ENCODE assay signal across 8 cellular contexts in the genomic region with DNA sequence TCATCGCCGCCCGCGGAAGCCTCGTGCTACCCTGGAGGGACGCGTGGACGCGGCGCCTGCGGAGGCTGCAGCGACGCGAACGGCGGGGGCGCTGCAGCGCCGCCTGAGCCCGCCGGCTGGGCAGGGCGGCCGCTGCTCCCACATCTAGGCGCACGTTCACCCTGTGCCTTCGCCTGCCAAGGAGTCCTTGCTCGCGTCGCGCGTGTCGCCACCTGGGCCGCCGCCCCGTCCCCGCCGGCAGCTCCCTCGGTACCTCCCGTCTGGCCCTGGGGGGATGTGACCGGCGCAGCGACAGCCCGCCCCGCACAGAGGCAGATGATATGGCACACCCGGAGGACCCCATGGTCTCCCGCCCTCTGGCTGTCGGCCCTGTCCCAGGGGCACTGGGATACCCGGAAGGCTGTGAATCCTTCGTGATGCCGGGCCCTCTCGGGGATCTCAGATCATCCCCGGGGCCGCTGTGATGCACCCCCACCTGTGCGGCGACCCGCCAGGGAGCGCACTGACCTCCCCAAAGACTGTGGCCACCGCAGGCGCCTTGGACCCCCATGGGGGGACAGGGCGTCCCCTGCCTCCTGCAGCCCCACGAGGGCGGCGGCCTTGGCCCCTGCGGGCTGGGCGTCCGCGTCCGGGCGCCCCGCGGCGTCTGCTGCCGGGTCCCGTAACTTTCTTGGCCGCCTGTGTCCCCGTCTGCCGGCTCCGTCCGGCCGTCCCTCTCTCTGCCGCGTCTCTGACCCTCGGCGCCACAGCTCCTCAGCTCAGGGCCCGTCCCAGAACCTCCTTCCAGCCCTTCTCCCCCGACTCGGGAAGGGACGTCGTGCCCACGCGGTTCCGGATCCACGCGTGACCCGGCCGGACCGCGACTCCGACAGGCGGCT. TPM values are rescaled to one million over a fixed set of nuclear protein-coding genes. Genes with fewer than 3 reads are reported as not detected.
DNase-seq lines count a peak whose midpoint lies in the region; ATAC-seq, FAIRE-seq and TF ChIP-seq lines count a peak whose summit lies in the region.

No MANE protein-coding gene starts in this region.

- WGBS in SK-N-SH (ENCODE audit: low lambda C conversion rate): under 1% methylated on average over 26 of the region's 100 CpGs
- WGBS in adipose tissue, 3 donors: 0 to 1% (median 0%) methylated on average over 74 to 100 of the region's 100 CpGs
- WGBS in right cardiac atrium: under 1% methylated on average over 100 of the region's 100 CpGs

- H3F3A ChIP-seq in SK-N-SH (replicated peaks; ENCODE audit: insufficient read depth): peaks cover 13% of the 10 kb centered on the region

- H4K20me1 ChIP-seq in SK-N-SH (ENCODE audit: insufficient read depth): no peaks in the 10 kb centered on the region

- peaks cover 0 to 62% of the 10 kb centered on the region in 2 experiments; a peak in 3 of 4 replicates for H3K4me1 ChIP-seq in SK-N-SH (ENCODE audit: control insufficient read depth in 1 of 2, insufficient read depth in 2 of 2, low read depth in 1 of 2, low read length in 1 of 2)
- H3K4me1 ChIP-seq in right cardiac atrium (ENCODE audit: control insufficient read depth, insufficient read depth, low read length): peaks cover 2% of the 10 kb centered on the region
- no peaks in the 10 kb centered on the region for H3K4me1 ChIP-seq in rectal smooth muscle tissue (ENCODE audit: control insufficient read depth, insufficient read depth, low read length)

- intact Hi-C loops in right cardiac atrium (cut with DNase I): loop anchor here in 1 of 4 donors (1.0 kb wide), 1 partner anchor 14 kb away; a partner anchor contains a TSS

- peak overlapping the region; percentile 82 for H2AFZ ChIP-seq in SK-N-SH (ENCODE audit: low read depth)

- H3K27ac ChIP-seq in SK-N-SH (ENCODE audit: low read depth in 2 of 2, low read length in 1 of 2): peak overlapping the region; percentile 38 to 89; a peak in 3 of 4 replicates
- peak overlapping the region; percentile 11 for H3K27ac ChIP-seq in adipose tissue (ENCODE audit: low read depth, low read length)
- peak overlapping the region; percentile 53 for H3K27ac ChIP-seq in right cardiac atrium (ENCODE audit: low read length)
- peak overlapping the region; percentile 70 for H3K27ac ChIP-seq in rectal smooth muscle tissue (ENCODE audit: low read depth, low read length)

- H3K79me2 ChIP-seq in SK-N-SH (ENCODE audit: insufficient read depth): peaks cover 18% of the 10 kb centered on the region

- H3K9ac ChIP-seq in SK-N-SH (peak overlapping the region; percentile 65), rectal smooth muscle tissue (ENCODE audit: low read length) (no peak overlapping the region)

- no peak for TF ChIP-seq EP300 in SK-N-SH (IDR thresholded peaks at IDR 0.05; ENCODE audit: borderline replicate concordance in 1 of 2, low read depth in 1 of 2, low read length in 1 of 2)

- peak; percentile 34 for TF ChIP-seq CTCF in SK-N-SH (IDR thresholded peaks at IDR 0.05)

- POLR2A ChIA-PET in SK-N-SH (lab: Yijun Ruan, JAX): interaction anchor here (0.6 to 1.4 kb wide), 4 partner anchors 9 to 452 kb away, joined by 4 to 6 read pairs (median 5); no protein-coding TSS in a partner anchor

- DNase-seq in GM12891 (ENCODE audit: insufficient read length, low spot score) (peak; percentile 72), SK-N-SH (peak; percentile 79), right cardiac atrium (peak; percentile 65 to 85 (median 84)), COLO829 (ENCODE audit: low spot score) (no peak)

- H3K9me3 ChIP-seq in SK-N-SH (no peaks in the 10 kb centered on the region), right cardiac atrium (ENCODE audit: control insufficient read depth, low read length) (no peaks in the 10 kb centered on the region)

- H3K4me2 ChIP-seq in SK-N-SH: peak overlapping the region; percentile 100

- peak overlapping the region; percentile 79 to 89 for H3K4me3 ChIP-seq in SK-N-SH (ENCODE audit: low read depth in 2 of 2, low read length in 1 of 2)
- H3K4me3 ChIP-seq in right cardiac atrium (ENCODE audit: low read length): peak overlapping the region; percentile 88
- H3K4me3 ChIP-seq in rectal smooth muscle tissue (ENCODE audit: low read length): peak overlapping the region; percentile 84

- TF ChIP-seq POLR2A in GM12891 (IDR thresholded peaks at IDR 0.05; ENCODE audit: low read depth, low read length): no peak

- FAIRE-seq in GM12891 (lab: Jason Lieb, UNC): peak; percentile 95

- TF ChIP-seq RAD21 in SK-N-SH (IDR thresholded peaks at IDR 0.05; ENCODE audit: low read length): peak; percentile 33

- CTCF ChIA-PET in SK-N-SH (lab: Yijun Ruan, JAX): interaction anchor here (0.8 to 2.4 kb wide), 11 partner anchors 9 to 50 kb away, joined by 3 to 11 read pairs (median 4); a partner anchor contains a TSS

- H3K36me3 ChIP-seq in SK-N-SH (replicated peaks in 1 of 2; ENCODE audit: control insufficient read depth in 1 of 2, insufficient read depth in 2 of 2, low read length in 1 of 2): no peaks in the 10 kb centered on the region
- H3K36me3 ChIP-seq in rectal smooth muscle tissue (ENCODE audit: control insufficient read depth, insufficient read depth, low read length): no peaks in the 10 kb centered on the region

- H3K9me2 ChIP-seq in SK-N-SH: no peaks in the 10 kb centered on the region

- H3K27me3 ChIP-seq in SK-N-SH (ENCODE audit: insufficient read depth) (no peaks in the 10 kb centered on the region), right cardiac atrium (ENCODE audit: control insufficient read depth, insufficient read depth) (no peaks in the 10 kb centered on the region), rectal smooth muscle tissue (ENCODE audit: control insufficient read depth, insufficient read depth, low read length) (peaks cover 27% of the 10 kb centered on the region)

- peak; percentile 29 for ATAC-seq in HG03354 (IDR thresholded peaks at IDR 0.05; ENCODE audit: poor library complexity, severe bottlenecking, unreplicated experiment)
- ATAC-seq in right cardiac atrium: peak; percentile 61 to 64
- no peak for ATAC-seq in GM19467 (IDR thresholded peaks at IDR 0.05; ENCODE audit: unreplicated experiment)

TF ChIP-seq in GM12891, 5 proteins besides CTCF, POLR2A, EP300 and RAD21:
- no peak for TF ChIP-seq POU2F2 (IDR thresholded peaks at IDR 0.05; ENCODE audit: low read depth, low read length)

RNA-seq across cellular contexts. Expression of a gene that starts 0.7 kb away (rescaled TPM):
- 1.1 TPM for polyA plus RNA-seq in GM12891 (2012; ENCODE audit: low read depth, missing spikeins)
- 5.6 and 6.7 TPM in 2 replicates for polyA plus RNA-seq in SK-N-SH (2012; rRNA removed)
- 2.7 and 3.9 TPM in 2 replicates for polyA plus RNA-seq in SK-N-SH (2012; cell fraction: cytosol; rRNA removed)
- polyA plus RNA-seq in SK-N-SH (2012; cell fraction: nucleus; rRNA removed): 18.3 and 20.6 TPM in 2 replicates
- 10 to 100 TPM in 1 of 3 donors, 1 to 10 TPM in 2; 6.6 to 11.6 (median 7.8) TPM for polyA plus RNA-seq in adipose tissue
- total RNA-seq in right cardiac atrium: 10 to 100 TPM; 11.6 to 15.5 (median 13.0) TPM
- polyA plus RNA-seq in right cardiac atrium: 5.7 TPM

RNA-seq across cellular contexts. Expression of a gene that starts 3.1 kb away (rescaled TPM):
- polyA plus RNA-seq in GM12891 (2012; ENCODE audit: low read depth, missing spikeins): not detected
- polyA plus RNA-seq in SK-N-SH (2012; rRNA removed) (0.26 and 0.28 TPM in 2 replicates), adipose tissue (under 1 TPM in 2 of 3 donors, not detected in 1; 0.06 to 0.24 TPM), right cardiac atrium (0.59 TPM)
- polyA plus RNA-seq in SK-N-SH (2012; cell fraction: cytosol; rRNA removed): 0.10 and 0.29 TPM in 2 replicates
- polyA plus RNA-seq in SK-N-SH (2012; cell fraction: nucleus; rRNA removed): 0.56 and 1.4 TPM in 2 replicates
- 1 to 10 TPM in 2 of 4 donors, under 1 TPM in 2; 0.50 to 1.8 (median 0.90) TPM for total RNA-seq in right cardiac atrium

RNA-seq across cellular contexts. Expression of a gene that starts 14.3 kb away (rescaled TPM):
- polyA plus RNA-seq in GM12891 (2012; ENCODE audit: low read depth, missing spikeins): 10.8 TPM
- polyA plus RNA-seq in SK-N-SH (2012; rRNA removed) (15.6 and 16.5 TPM in 2 replicates), adipose tissue (under 1 TPM; 0.38 to 0.92 (median 0.45) TPM), right cardiac atrium (1.5 TPM)
- 4.8 and 8.5 TPM in 2 replicates for polyA plus RNA-seq in SK-N-SH (2012; cell fraction: cytosol; rRNA removed)
- polyA plus RNA-seq in SK-N-SH (2012; cell fraction: nucleus; rRNA removed): 58.5 and 87.2 TPM in 2 replicates
- total RNA-seq in right cardiac atrium: 1 to 10 TPM in 2 of 4 donors, under 1 TPM in 2; 0.58 to 2.2 (median 1.2) TPM

RNA-seq across cellular contexts. Expression of a gene that starts 39.5 kb away (rescaled TPM):
- polyA plus RNA-seq in GM12891 (2012; ENCODE audit: low read depth, missing spikeins): 103 TPM
- 30.2 and 80.1 TPM in 2 replicates for polyA plus RNA-seq in SK-N-SH (2012; rRNA removed)
- polyA plus RNA-seq in SK-N-SH (2012; cell fraction: cytosol; rRNA removed): 61.1 and 88.7 TPM in 2 replicates
- polyA plus RNA-seq in SK-N-SH (2012; cell fraction: nucleus; rRNA removed): 73.3 and 99.4 TPM in 2 replicates
- 100 to 1,000 TPM in 1 of 3 donors, 10 to 100 TPM in 2; 74.2 to 236 (median 89.1) TPM for polyA plus RNA-seq in adipose tissue
- 100 to 1,000 TPM; 153 to 180 (median 179) TPM for total RNA-seq in right cardiac atrium
- polyA plus RNA-seq in right cardiac atrium: 206 TPM

RNA-seq across cellular contexts. Expression of a gene that starts 45.0 kb away (rescaled TPM):
- polyA plus RNA-seq in GM12891 (2012; ENCODE audit: low read depth, missing spikeins): 9.7 TPM
- polyA plus RNA-seq in SK-N-SH (2012; rRNA removed): 3.8 and 4.6 TPM in 2 replicates
- 2.5 and 3.5 TPM in 2 replicates for polyA plus RNA-seq in SK-N-SH (2012; cell fraction: cytosol; rRNA removed)
- 10.2 and 14.5 TPM in 2 replicates for polyA plus RNA-seq in SK-N-SH (2012; cell fraction: nucleus; rRNA removed)
- polyA plus RNA-seq in adipose tissue: 1 to 10 TPM; 1.0 to 1.4 (median 1.4) TPM
- 1 to 10 TPM in 3 of 4 donors, under 1 TPM in 1; 0.78 to 1.9 (median 1.5) TPM for total RNA-seq in right cardiac atrium
- polyA plus RNA-seq in right cardiac atrium: 0.70 TPM

Comparison
In these comparisons a context has a peak if more than half of its experiments do, and no peak if none do; other contexts are left out.
1. H3K27ac ChIP-seq: peak in every context shown above with its lines; median percentile 70 in rectal smooth muscle tissue; 64 in SK-N-SH; 53 in right cardiac atrium; 11 in adipose tissue.